28 cellular contexts compared by ENCODE assay signal in genomic region chr9:135787317-135787716, GRCh38.
DNase-seq lines count a peak whose midpoint lies in the region; ATAC-seq, FAIRE-seq and TF ChIP-seq lines count a peak whose summit lies in the region.
"Had no signal": no experiment of that assay in that cellular context is flagged by ENCODE, and none has a peak within 500 bp of the region (broad histone marks: within the 10 kb centered on the region; RNA-seq: fewer than 3 reads in every experiment).

No MANE protein-coding gene starts in this region.

- no peaks in the 10 kb centered on the region for H3F3A ChIP-seq in SK-N-SH (replicated peaks; ENCODE audit: insufficient read depth)

- POLR2A ChIA-PET in SK-N-SH (lab: Yijun Ruan, JAX), result no interaction called here

- WGBS in SK-N-SH (ENCODE audit: low lambda C conversion rate), result 59% methylated on average over 8 of the region's 16 CpGs
- WGBS in adrenal gland, 4 donors, result 71 to 77% (median 74%) methylated on average over 5 to 16 of the region's 16 CpGs

- intact Hi-C loops in adrenal gland (cut with DNase I), result no loop called here

- TF ChIP-seq EP300 in SK-N-SH (IDR thresholded peaks at IDR 0.05; ENCODE audit: borderline replicate concordance in 1 of 2, low read depth in 1 of 2, low read length in 1 of 2), result no peak

- no peak overlapping the region for H3K4me3 Mint-ChIP-seq in activated naive CD8-positive, alpha-beta T cell treated with anti-CD3 and anti-CD28 coated beads, Interleukin-2, amount 50 U/mL, for 24 hours
- H3K4me3 Mint-ChIP-seq: CD14-positive monocyte; CD4-positive, alpha-beta memory T cell; CD4-positive, CD25-positive, alpha-beta regulatory T cell; CD8-positive, alpha-beta memory T cell had no signal

- H3K36me3 ChIP-seq in SK-N-SH (replicated peaks in 1 of 2; ENCODE audit: control insufficient read depth in 1 of 2, insufficient read depth in 2 of 2, low read length in 1 of 2) (no peaks in the 10 kb centered on the region), NT2/D1 (ENCODE audit: insufficient read depth, insufficient read length, low read length) (no peaks in the 10 kb centered on the region), adrenal gland (replicated peaks in 1 of 2) (no peaks in the 10 kb centered on the region)
- H3K36me3 ChIP-seq: BLaER1 had no signal

- no peaks in the 10 kb centered on the region for H3K27me3 Mint-ChIP-seq in activated naive CD8-positive, alpha-beta T cell treated with anti-CD3 and anti-CD28 coated beads, Interleukin-2, amount 50 U/mL, for 24 hours
- H3K27me3 Mint-ChIP-seq: CD4-positive, alpha-beta memory T cell; CD4-positive, CD25-positive, alpha-beta regulatory T cell had no signal

- H3K27me3 ChIP-seq in SK-N-SH (ENCODE audit: insufficient read depth) (no peaks in the 10 kb centered on the region), NT2/D1 (ENCODE audit: insufficient read depth, insufficient read length) (no peaks in the 10 kb centered on the region), adrenal gland (peaks cover 3% of the 10 kb centered on the region)
- H3K27me3 ChIP-seq: BE2C, BLaER1 had no signal

- TF ChIP-seq POLR2A in adrenal gland (IDR thresholded peaks at IDR 0.05), result no peak

- no peak overlapping the region for H3K27ac Mint-ChIP-seq in activated naive CD8-positive, alpha-beta T cell treated with anti-CD3 and anti-CD28 coated beads, Interleukin-2, amount 50 U/mL, for 24 hours
- H3K27ac Mint-ChIP-seq: CD14-positive monocyte; CD4-positive, alpha-beta memory T cell; CD4-positive, CD25-positive, alpha-beta regulatory T cell; CD8-positive, alpha-beta memory T cell had no signal

- no peak overlapping the region for H2AFZ ChIP-seq in SK-N-SH (ENCODE audit: low read depth)

- H3K9ac ChIP-seq in SK-N-SH (no peak overlapping the region), NT2/D1 (ENCODE audit: insufficient read length, low read depth) (peak overlapping the region; percentile 32)
- H3K9ac ChIP-seq: BLaER1 had no signal

- no peak overlapping the region for H3K27ac ChIP-seq in SK-N-SH (ENCODE audit: low read depth in 2 of 2, low read length in 1 of 2)
- no peak overlapping the region for H3K27ac ChIP-seq in adrenal gland
- H3K27ac ChIP-seq: 22Rv1, BLaER1 had no signal

- TF ChIP-seq CTCF in SK-N-SH (IDR thresholded peaks at IDR 0.05), result no peak
- TF ChIP-seq CTCF in adrenal gland (IDR thresholded peaks at IDR 0.05), result no peak

- ATAC-seq in SK-N-SH treated with all-trans-retinoic acid at 6 μM for 48 hours, result no peak
- no peak for ATAC-seq in activated naive CD8-positive, alpha-beta T cell treated with anti-CD3 and anti-CD28 coated beads, Interleukin-2, amount 50 U/mL, for 24 hours
- ATAC-seq: GM12878 had no signal

- H3K9me2 ChIP-seq in SK-N-SH, result no peaks in the 10 kb centered on the region

- no peak for TF ChIP-seq RAD21 in SK-N-SH (IDR thresholded peaks at IDR 0.05; ENCODE audit: low read length)

- no peaks in the 10 kb centered on the region for H3K79me2 ChIP-seq in SK-N-SH (ENCODE audit: insufficient read depth)

- DNase-seq in SK-N-SH (no peak), NT2/D1 (ENCODE audit: low read depth, low spot score) (no peak), iPS-NIHi11 (ENCODE audit: low spot score) (peak; percentile 13), GM19239 (ENCODE audit: insufficient read length, low spot score) (no peak), adrenal gland (no peak)
- DNase-seq in activated naive CD8-positive, alpha-beta T cell treated with anti-CD3 and anti-CD28 coated beads, Interleukin-2, amount 50 U/mL, for 24 hours, result no peak
- DNase-seq: ACHN; BE2C; C1 segment of cervical spinal cord; CD4-positive, alpha-beta memory T cell; CD4-positive, CD25-positive, alpha-beta regulatory T cell; CD8-positive, alpha-beta memory T cell; COR-L47; DMS 273 treated with DMSO at 0.1 percent for 48 hours; DMS153; DMS53; DMS79; DND-41; EL; GDM1 had no signal

- H3K36me3 Mint-ChIP-seq in activated naive CD8-positive, alpha-beta T cell treated with anti-CD3 and anti-CD28 coated beads, Interleukin-2, amount 50 U/mL, for 24 hours (ENCODE audit: low read depth), result no peaks in the 10 kb centered on the region
- H3K36me3 Mint-ChIP-seq: CD14-positive monocyte; CD4-positive, alpha-beta memory T cell; CD4-positive, CD25-positive, alpha-beta regulatory T cell; CD8-positive, alpha-beta memory T cell had no signal

- H3K9me3 Mint-ChIP-seq in activated naive CD8-positive, alpha-beta T cell treated with anti-CD3 and anti-CD28 coated beads, Interleukin-2, amount 50 U/mL, for 24 hours, result no peaks in the 10 kb centered on the region
- H3K9me3 Mint-ChIP-seq: CD14-positive monocyte; CD4-positive, alpha-beta memory T cell; CD4-positive, CD25-positive, alpha-beta regulatory T cell; CD8-positive, alpha-beta memory T cell had no signal

- no peaks in the 10 kb centered on the region for H3K4me1 Mint-ChIP-seq in activated naive CD8-positive, alpha-beta T cell treated with anti-CD3 and anti-CD28 coated beads, Interleukin-2, amount 50 U/mL, for 24 hours
- H3K4me1 Mint-ChIP-seq: CD14-positive monocyte; CD4-positive, alpha-beta memory T cell; CD4-positive, CD25-positive, alpha-beta regulatory T cell; CD8-positive, alpha-beta memory T cell had no signal

- no peak for FAIRE-seq in GM19239 (lab: Jason Lieb, UNC)
- FAIRE-seq: A204.1, GM12878, GM12892, GM18507 had no signal

- no peak overlapping the region for H3K4me2 ChIP-seq in SK-N-SH
- H3K4me2 ChIP-seq: BLaER1 had no signal

- H3K9me3 ChIP-seq in SK-N-SH (no peaks in the 10 kb centered on the region), NT2/D1 (ENCODE audit: insufficient read depth, low read length) (no peaks in the 10 kb centered on the region), adrenal gland (replicated peaks in 1 of 3) (no peaks in the 10 kb centered on the region)
- H3K9me3 ChIP-seq: BE2C, BLaER1 had no signal

- H4K20me1 ChIP-seq in SK-N-SH (ENCODE audit: insufficient read depth), result no peaks in the 10 kb centered on the region
- H4K20me1 ChIP-seq: BLaER1 had no signal

- H3K4me1 ChIP-seq in SK-N-SH (ENCODE audit: control insufficient read depth in 1 of 2, insufficient read depth in 2 of 2, low read depth in 1 of 2, low read length in 1 of 2) (no peaks in the 10 kb centered on the region), NT2/D1 (ENCODE audit: insufficient read depth, insufficient read length) (peaks cover 11% of the 10 kb centered on the region), adrenal gland (replicated peaks in 1 of 2) (no peaks in the 10 kb centered on the region)
- H3K4me1 ChIP-seq: BE2C had no signal

- no peak overlapping the region for H3K4me3 ChIP-seq in SK-N-SH (ENCODE audit: low read depth in 2 of 2, low read length in 1 of 2)
- no peak overlapping the region for H3K4me3 ChIP-seq in NT2/D1 (ENCODE audit: insufficient read length, low read depth)
- no peak overlapping the region for H3K4me3 ChIP-seq in adrenal gland
- H3K4me3 ChIP-seq: BLaER1, GM12878 had no signal

- CTCF ChIA-PET in SK-N-SH (lab: Yijun Ruan, JAX), result interaction anchor here (3.8 kb wide), 1 partner anchor 10 kb away, joined by 23 read pairs; no protein-coding TSS in a partner anchor

TF ChIP-seq in SK-N-SH treated with all-trans-retinoic acid at 6 μM for 48 hours, 23 proteins besides CTCF, POLR2A, EP300 and RAD21:
- TF ChIP-seq ISL1 (CRISPR knock-in tag; IDR thresholded peaks at IDR 0.05) (no peak), ZNF70 (CRISPR knock-in tag; IDR thresholded peaks at IDR 0.05) (peak; percentile 88)

TF ChIP-seq in SK-N-SH, 30 proteins besides CTCF, POLR2A, EP300 and RAD21:
- TF ChIP-seq YY1 (IDR thresholded peaks at IDR 0.05; ENCODE audit: low read depth) (no peak), USF1 (IDR thresholded peaks at IDR 0.05; ENCODE audit: borderline replicate concordance, low read depth) (no peak), GATA2 (CRISPR knock-in tag; IDR thresholded peaks at IDR 0.05) (no peak), IRF3 (IDR thresholded peaks at IDR 0.05; ENCODE audit: low read depth, low read length) (no peak), NRF1 (IDR thresholded peaks at IDR 0.05; ENCODE audit: low read depth, low read length) (no peak)
